Comparison of ENCODE assay signal across 1 cellular context in the genomic region with DNA sequence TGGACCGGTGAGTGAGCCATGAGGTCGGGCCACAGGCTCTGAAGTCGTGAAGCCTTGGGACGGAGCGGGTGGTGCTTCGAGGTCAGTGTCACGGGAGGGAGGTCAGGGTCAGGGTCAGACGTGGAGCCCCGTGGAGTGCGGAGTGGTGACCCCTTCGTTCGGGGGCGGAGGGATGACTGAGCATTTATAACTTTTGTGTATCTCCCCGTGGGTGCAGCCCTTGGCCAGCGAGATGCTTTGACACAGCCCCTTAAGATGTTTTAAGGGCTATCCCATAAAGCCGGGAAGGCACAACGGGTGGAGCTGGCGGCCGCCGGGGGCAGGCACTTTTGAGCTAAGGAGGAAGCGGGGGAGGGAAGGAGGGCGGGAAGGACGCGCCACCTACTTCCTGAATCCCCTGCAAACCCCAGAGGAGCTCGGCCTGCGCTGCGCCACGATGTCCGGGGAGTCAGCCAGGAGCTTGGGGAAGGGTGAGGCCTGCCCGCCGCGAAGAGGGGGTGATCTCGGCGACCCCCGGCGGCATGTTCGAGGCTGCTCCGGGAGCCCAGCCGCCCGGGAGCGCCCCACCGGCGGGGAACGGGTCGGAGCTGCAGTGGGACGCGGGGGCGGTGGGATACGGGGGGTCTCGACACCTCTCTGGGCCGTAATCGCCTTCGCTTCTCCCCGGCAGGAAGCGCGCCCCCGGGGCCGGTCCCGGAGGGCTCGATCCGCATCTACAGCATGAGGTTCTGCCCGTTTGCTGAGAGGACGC.
TF ChIP-seq lines count a peak whose summit lies in the region.

A gene (plus strand): TSS at position 400 of the 751 bp plus-strand sequence. CDS start 37 bp downstream, at position 437.

TF ChIP-seq in K562, 482 proteins besides CTCF, POLR2A, EP300 and RAD21 (continued from another document and continues in another):
- TF ChIP-seq, protein P1, sequence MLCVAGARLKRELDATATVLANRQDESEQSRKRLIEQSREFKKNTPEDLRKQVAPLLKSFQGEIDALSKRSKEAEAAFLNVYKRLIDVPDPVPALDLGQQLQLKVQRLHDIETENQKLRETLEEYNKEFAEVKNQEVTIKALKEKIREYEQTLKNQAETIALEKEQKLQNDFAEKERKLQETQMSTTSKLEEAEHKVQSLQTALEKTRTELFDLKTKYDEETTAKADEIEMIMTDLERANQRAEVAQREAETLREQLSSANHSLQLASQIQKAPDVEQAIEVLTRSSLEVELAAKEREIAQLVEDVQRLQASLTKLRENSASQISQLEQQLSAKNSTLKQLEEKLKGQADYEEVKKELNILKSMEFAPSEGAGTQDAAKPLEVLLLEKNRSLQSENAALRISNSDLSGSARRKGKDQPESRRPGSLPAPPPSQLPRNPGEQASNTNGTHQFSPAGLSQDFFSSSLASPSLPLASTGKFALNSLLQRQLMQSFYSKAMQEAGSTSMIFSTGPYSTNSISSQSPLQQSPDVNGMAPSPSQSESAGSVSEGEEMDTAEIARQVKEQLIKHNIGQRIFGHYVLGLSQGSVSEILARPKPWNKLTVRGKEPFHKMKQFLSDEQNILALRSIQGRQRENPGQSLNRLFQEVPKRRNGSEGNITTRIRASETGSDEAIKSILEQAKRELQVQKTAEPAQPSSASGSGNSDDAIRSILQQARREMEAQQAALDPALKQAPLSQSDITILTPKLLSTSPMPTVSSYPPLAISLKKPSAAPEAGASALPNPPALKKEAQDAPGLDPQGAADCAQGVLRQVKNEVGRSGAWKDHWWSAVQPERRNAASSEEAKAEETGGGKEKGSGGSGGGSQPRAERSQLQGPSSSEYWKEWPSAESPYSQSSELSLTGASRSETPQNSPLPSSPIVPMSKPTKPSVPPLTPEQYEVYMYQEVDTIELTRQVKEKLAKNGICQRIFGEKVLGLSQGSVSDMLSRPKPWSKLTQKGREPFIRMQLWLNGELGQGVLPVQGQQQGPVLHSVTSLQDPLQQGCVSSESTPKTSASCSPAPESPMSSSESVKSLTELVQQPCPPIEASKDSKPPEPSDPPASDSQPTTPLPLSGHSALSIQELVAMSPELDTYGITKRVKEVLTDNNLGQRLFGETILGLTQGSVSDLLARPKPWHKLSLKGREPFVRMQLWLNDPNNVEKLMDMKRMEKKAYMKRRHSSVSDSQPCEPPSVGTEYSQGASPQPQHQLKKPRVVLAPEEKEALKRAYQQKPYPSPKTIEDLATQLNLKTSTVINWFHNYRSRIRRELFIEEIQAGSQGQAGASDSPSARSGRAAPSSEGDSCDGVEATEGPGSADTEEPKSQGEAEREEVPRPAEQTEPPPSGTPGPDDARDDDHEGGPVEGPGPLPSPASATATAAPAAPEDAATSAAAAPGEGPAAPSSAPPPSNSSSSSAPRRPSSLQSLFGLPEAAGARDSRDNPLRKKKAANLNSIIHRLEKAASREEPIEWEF (CRISPR knock-in tag; IDR thresholded peaks at IDR 0.05): no peak
- TF ChIP-seq ZNF316 (IDR thresholded peaks at IDR 0.05): no peak
- TF ChIP-seq ATF1 (CRISPR knock-in tag; IDR thresholded peaks at IDR 0.05): no peak
- TF ChIP-seq ATF1 (tag; IDR thresholded peaks at IDR 0.05): peak; percentile 49; the same call in 1 of the 2 replicates
- TF ChIP-seq LCOR (CRISPR knock-in tag; IDR thresholded peaks at IDR 0.05): 0 out of 2 replicates have a peak, but pooled peaks have one; percentile 46
- peak in 1 of 3 experiments; percentile 11 for TF ChIP-seq YY1 (IDR thresholded peaks at IDR 0.05; ENCODE audit: borderline replicate concordance in 1 of 3, control insufficient read depth in 1 of 3, extremely low read depth in 1 of 3, insufficient read depth in 3 of 3, insufficient read length in 1 of 3, insufficient replicate concordance in 2 of 3, low read depth in 1 of 3, low read length in 2 of 3)
- TF ChIP-seq, protein P2, sequence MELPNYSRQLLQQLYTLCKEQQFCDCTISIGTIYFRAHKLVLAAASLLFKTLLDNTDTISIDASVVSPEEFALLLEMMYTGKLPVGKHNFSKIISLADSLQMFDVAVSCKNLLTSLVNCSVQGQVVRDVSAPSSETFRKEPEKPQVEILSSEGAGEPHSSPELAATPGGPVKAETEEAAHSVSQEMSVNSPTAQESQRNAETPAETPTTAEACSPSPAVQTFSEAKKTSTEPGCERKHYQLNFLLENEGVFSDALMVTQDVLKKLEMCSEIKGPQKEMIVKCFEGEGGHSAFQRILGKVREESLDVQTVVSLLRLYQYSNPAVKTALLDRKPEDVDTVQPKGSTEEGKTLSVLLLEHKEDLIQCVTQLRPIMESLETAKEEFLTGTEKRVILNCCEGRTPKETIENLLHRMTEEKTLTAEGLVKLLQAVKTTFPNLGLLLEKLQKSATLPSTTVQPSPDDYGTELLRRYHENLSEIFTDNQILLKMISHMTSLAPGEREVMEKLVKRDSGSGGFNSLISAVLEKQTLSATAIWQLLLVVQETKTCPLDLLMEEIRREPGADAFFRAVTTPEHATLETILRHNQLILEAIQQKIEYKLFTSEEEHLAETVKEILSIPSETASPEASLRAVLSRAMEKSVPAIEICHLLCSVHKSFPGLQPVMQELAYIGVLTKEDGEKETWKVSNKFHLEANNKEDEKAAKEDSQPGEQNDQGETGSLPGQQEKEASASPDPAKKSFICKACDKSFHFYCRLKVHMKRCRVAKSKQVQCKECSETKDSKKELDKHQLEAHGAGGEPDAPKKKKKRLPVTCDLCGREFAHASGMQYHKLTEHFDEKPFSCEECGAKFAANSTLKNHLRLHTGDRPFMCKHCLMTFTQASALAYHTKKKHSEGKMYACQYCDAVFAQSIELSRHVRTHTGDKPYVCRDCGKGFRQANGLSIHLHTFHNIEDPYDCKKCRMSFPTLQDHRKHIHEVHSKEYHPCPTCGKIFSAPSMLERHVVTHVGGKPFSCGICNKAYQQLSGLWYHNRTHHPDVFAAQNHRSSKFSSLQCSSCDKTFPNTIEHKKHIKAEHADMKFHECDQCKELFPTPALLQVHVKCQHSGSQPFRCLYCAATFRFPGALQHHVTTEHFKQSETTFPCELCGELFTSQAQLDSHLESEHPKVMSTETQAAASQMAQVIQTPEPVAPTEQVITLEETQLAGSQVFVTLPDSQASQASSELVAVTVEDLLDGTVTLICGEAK (IDR thresholded peaks at IDR 0.05): peak; percentile 65
- TF ChIP-seq, protein P2 (CRISPR knock-in tag; IDR thresholded peaks at IDR 0.05): no peak
- peak; percentile 60 to 66; a peak in 3 of 4 replicates for TF ChIP-seq NRF1 (conservative IDR thresholded peaks at IDR 0.05 in 1 of 2, IDR thresholded peaks at IDR 0.05 in 1 of 2)
- no peak for TF ChIP-seq NUFIP1 (IDR thresholded peaks at IDR 0.05; ENCODE audit: partially characterized antibody)
- TF ChIP-seq SMARCC2 (IDR thresholded peaks at IDR 0.05; ENCODE audit: low read depth): no peak
- TF ChIP-seq, protein P3, sequence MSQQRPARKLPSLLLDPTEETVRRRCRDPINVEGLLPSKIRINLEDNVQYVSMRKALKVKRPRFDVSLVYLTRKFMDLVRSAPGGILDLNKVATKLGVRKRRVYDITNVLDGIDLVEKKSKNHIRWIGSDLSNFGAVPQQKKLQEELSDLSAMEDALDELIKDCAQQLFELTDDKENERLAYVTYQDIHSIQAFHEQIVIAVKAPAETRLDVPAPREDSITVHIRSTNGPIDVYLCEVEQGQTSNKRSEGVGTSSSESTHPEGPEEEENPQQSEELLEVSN (IDR thresholded peaks at IDR 0.05; ENCODE audit: borderline replicate concordance in 1 of 2, extremely low read depth in 1 of 2, insufficient read depth in 1 of 2, insufficient read length in 1 of 2, low read depth in 1 of 2, low read length in 1 of 2, poor library complexity in 1 of 2, severe bottlenecking in 1 of 2): peak; percentile 58 to 63
- TF ChIP-seq HDAC1 (IDR thresholded peaks at IDR 0.05): peak in 1 of 2 experiments; percentile 53; a peak in 1 of 4 replicates
- no peak for TF ChIP-seq SNRNP70 (optimal IDR thresholded peaks at IDR 0.05; ENCODE audit: low read depth, low read length)
- no peak for TF ChIP-seq FOXA1 (IDR thresholded peaks at IDR 0.05; ENCODE audit: borderline replicate concordance)
- TF ChIP-seq RB1 (IDR thresholded peaks at IDR 0.05; ENCODE audit: low read depth): peak; percentile 70
- peak; percentile 72 for TF ChIP-seq EP400 (IDR thresholded peaks at IDR 0.05)
- TF ChIP-seq, protein P4, sequence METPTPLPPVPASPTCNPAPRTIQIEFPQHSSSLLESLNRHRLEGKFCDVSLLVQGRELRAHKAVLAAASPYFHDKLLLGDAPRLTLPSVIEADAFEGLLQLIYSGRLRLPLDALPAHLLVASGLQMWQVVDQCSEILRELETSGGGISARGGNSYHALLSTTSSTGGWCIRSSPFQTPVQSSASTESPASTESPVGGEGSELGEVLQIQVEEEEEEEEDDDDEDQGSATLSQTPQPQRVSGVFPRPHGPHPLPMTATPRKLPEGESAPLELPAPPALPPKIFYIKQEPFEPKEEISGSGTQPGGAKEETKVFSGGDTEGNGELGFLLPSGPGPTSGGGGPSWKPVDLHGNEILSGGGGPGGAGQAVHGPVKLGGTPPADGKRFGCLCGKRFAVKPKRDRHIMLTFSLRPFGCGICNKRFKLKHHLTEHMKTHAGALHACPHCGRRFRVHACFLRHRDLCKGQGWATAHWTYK (CRISPR knock-in tag; IDR thresholded peaks at IDR 0.05): no peak
- peak; percentile 82 for TF ChIP-seq L3MBTL2 (IDR thresholded peaks at IDR 0.05)
- TF ChIP-seq, protein P5, sequence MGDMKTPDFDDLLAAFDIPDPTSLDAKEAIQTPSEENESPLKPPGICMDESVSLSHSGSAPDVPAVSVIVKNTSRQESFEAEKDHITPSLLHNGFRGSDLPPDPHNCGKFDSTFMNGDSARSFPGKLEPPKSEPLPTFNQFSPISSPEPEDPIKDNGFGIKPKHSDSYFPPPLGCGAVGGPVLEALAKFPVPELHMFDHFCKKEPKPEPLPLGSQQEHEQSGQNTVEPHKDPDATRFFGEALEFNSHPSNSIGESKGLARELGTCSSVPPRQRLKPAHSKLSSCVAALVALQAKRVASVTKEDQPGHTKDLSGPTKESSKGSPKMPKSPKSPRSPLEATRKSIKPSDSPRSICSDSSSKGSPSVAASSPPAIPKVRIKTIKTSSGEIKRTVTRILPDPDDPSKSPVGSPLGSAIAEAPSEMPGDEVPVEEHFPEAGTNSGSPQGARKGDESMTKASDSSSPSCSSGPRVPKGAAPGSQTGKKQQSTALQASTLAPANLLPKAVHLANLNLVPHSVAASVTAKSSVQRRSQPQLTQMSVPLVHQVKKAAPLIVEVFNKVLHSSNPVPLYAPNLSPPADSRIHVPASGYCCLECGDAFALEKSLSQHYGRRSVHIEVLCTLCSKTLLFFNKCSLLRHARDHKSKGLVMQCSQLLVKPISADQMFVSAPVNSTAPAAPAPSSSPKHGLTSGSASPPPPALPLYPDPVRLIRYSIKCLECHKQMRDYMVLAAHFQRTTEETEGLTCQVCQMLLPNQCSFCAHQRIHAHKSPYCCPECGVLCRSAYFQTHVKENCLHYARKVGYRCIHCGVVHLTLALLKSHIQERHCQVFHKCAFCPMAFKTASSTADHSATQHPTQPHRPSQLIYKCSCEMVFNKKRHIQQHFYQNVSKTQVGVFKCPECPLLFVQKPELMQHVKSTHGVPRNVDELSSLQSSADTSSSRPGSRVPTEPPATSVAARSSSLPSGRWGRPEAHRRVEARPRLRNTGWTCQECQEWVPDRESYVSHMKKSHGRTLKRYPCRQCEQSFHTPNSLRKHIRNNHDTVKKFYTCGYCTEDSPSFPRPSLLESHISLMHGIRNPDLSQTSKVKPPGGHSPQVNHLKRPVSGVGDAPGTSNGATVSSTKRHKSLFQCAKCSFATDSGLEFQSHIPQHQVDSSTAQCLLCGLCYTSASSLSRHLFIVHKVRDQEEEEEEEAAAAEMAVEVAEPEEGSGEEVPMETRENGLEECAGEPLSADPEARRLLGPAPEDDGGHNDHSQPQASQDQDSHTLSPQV (IDR thresholded peaks at IDR 0.05): peak; percentile 71
- TF ChIP-seq STAG1 (CRISPR knock-in tag; IDR thresholded peaks at IDR 0.05; ENCODE audit: borderline replicate concordance): no peak
- peak; percentile 41; the same call in 1 of the 2 replicates for TF ChIP-seq C11orf30 (IDR thresholded peaks at IDR 0.05; ENCODE audit: low read depth)
- no peak for TF ChIP-seq CBFB (CRISPR knock-in tag; IDR thresholded peaks at IDR 0.05)
- TF ChIP-seq TAF9B (IDR thresholded peaks at IDR 0.05; ENCODE audit: partially characterized antibody): peak; percentile 81
- no peak for TF ChIP-seq SRSF3 (IDR thresholded peaks at IDR 0.05; ENCODE audit: insufficient read depth, low read length)
- no peak for TF ChIP-seq KAT2B (IDR thresholded peaks at IDR 0.05; ENCODE audit: low read depth, low read length)
- TF ChIP-seq POLR2AphosphoS5 (IDR thresholded peaks at IDR 0.05; ENCODE audit: control insufficient read depth, insufficient read depth, low read depth, low read length): peak; percentile 75; the same call in 1 of the 2 replicates
- TF ChIP-seq WHSC1 (IDR thresholded peaks at IDR 0.05; ENCODE audit: low read length): no peak
- no peak for TF ChIP-seq RFX1 (IDR thresholded peaks at IDR 0.05)
- TF ChIP-seq SMAD4 (CRISPR knock-in tag; conservative IDR thresholded peaks at IDR 0.05): peak; percentile 64; the same call in 1 of the 2 replicates
- no peak for TF ChIP-seq TCF7L2 (IDR thresholded peaks at IDR 0.05; ENCODE audit: low read depth, low read length)
- TF ChIP-seq, protein P6, sequence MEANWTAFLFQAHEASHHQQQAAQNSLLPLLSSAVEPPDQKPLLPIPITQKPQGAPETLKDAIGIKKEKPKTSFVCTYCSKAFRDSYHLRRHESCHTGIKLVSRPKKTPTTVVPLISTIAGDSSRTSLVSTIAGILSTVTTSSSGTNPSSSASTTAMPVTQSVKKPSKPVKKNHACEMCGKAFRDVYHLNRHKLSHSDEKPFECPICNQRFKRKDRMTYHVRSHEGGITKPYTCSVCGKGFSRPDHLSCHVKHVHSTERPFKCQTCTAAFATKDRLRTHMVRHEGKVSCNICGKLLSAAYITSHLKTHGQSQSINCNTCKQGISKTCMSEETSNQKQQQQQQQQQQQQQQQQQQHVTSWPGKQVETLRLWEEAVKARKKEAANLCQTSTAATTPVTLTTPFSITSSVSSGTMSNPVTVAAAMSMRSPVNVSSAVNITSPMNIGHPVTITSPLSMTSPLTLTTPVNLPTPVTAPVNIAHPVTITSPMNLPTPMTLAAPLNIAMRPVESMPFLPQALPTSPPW (CRISPR knock-in tag; IDR thresholded peaks at IDR 0.05): peak; percentile 81
